Comparison of ENCODE assay signal across 16 cellular contexts in the genomic region with DNA sequence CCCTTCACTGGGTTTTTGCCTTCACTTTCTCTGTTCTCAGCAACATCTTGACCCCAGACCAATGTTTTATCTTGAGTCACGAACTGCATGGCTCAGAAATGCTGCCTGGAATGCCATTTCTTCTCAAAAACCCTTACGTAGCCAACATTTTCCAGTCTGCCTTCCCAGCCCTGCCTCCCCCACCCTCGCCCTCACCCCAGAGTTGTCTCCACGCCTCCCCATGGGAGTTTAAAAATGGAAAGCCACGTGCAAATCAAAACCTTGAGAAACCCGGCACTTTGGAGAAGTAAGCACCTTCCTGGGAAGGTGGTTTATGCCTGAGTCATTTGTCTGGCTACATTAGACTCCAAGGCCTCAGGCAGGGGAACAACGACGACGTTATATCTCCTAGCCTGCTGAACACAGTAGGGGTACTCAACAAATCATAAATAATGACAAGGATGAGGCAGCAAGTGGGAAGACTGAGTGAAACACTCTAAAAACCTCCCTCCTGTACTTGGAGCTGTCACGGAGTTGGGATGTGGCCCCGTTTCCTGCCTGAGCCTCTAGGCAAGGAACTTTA.
DNase-seq lines count a peak whose midpoint lies in the region; ATAC-seq and TF ChIP-seq lines count a peak whose summit lies in the region.
"Had no signal": no experiment of that assay in that cellular context is flagged by ENCODE, and none has a peak within 500 bp of the region (broad histone marks: within the 10 kb centered on the region; RNA-seq: fewer than 3 reads in every experiment).

No MANE protein-coding gene starts in this region.

- DNase-seq in GM03348 (ENCODE audit: low spot score) (peak; percentile 27), ascending aorta (ENCODE audit: low spot score in 2 of 2) (peak in 1 of 2 donors; percentile 84), head of caudate nucleus (peak in 39 of 42 donors; percentile 17 to 86 (median 57)), uterus (peak in 1 of 2 donors; percentile 54), amniotic stem cell (lab: John Stamatoyannopoulos, UW) (no peak), SK-N-DZ (ENCODE audit: low spot score) (no peak), NCI-H1930 (lab: John Stamatoyannopoulos, UW) (no peak)
- DNase-seq: CD8-positive, alpha-beta memory T cell; DMS79; KBM-7; NCI-H1436; NCI-H2029 treated with DMSO at 0.1 percent for 48 hours; NCI-H510A; NCI-H774; PC-3 had no signal

- TF ChIP-seq POLR2A in uterus (IDR thresholded peaks at IDR 0.05) = no peak

- H3K9me3 ChIP-seq in ascending aorta (no peaks in the 10 kb centered on the region), uterus (no peaks in the 10 kb centered on the region)

- H3K4me1 ChIP-seq in ascending aorta (peaks cover 19 to 39% of the 10 kb centered on the region in 2 donors), uterus (no peaks in the 10 kb centered on the region)

- no peak overlapping the region for H3K4me3 ChIP-seq in ascending aorta
- no peak overlapping the region for H3K4me3 ChIP-seq in uterus

- H3K27ac ChIP-seq in ascending aorta (peak overlapping the region; percentile 73 to 89), uterus (peak overlapping the region; percentile 24 to 34)

- H3K36me3 ChIP-seq in ascending aorta (no peaks in the 10 kb centered on the region), uterus (no peaks in the 10 kb centered on the region)

- intact Hi-C loops in ascending aorta (cut with DNase I) (no loop called here), head of caudate nucleus (cut with DNase I) (no loop called here), uterus (cut with DNase I; ENCODE audit: low total_unique reads) (no loop called here)

- no peak for ATAC-seq in GM19397 (IDR thresholded peaks at IDR 0.05; ENCODE audit: unreplicated experiment)
- ATAC-seq: PC-3 had no signal

- TF ChIP-seq CTCF in ascending aorta (IDR thresholded peaks at IDR 0.05) = no peak
- no peak for TF ChIP-seq CTCF in uterus (IDR thresholded peaks at IDR 0.05)

- H3K27me3 ChIP-seq in ascending aorta = no peaks in the 10 kb centered on the region
- H3K27me3 ChIP-seq in uterus = no peaks in the 10 kb centered on the region

Comparison
In these comparisons a context has a peak if more than half of its experiments do, and no peak if none do; other contexts are left out.
1. DNase-seq: peak in GM03348 (single experiment) and head of caudate nucleus (39 of 42); none in amniotic stem cell (single experiment), SK-N-DZ (single experiment) and NCI-H1930 (0 of 2).